In the genomic region with DNA sequence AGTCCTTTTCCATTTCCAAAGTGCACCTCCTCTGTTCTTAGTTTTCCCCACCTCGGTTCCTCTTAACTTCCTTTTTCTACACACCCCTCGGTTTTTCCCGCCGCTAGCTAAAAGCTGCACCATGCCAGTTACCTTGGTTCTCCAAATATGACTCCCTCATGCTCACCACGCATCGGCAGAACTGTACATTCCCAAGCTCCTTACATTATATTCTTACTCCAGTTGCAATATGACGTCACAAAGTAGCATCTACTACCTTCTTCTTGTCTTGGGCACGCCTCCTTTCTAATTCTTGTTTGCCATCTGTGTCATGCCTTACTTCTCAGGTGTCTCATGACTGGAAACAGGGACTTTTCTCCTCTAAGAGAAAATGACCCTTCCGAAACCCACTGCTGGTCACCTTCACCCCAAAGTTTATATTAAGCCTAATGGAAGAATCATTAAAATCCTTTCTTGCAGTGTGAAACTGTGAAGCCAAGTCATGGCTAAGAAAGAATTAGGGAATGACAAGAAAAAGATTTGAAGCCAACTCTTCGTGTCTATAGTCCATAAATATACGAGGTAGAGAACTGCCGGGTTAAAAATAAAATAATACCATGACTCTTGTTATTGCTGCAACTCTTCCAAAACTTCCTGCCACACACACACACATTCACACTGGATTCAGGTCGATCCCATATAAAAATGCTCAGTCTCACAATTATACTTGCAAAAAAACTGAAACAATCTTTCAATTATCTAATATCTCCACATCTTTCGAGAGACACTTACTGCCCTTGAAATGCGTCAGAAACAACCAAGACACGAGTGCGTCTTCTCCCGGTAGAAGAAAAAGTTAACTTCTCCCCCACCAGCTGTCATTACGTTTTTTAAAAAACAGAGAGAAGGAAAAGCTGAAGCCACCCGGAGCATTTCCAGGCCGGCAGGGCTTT, we compare ENCODE assay signal across 8 cellular contexts.
DNase-seq lines count a peak whose midpoint lies in the region; ATAC-seq, FAIRE-seq and TF ChIP-seq lines count a peak whose summit lies in the region.

No MANE protein-coding gene starts in this region.

- H3K4me3 ChIP-seq in AG09309 (ENCODE audit: control insufficient read depth, low read depth, low read length) (peak overlapping the region; percentile 61), HEK293 (ENCODE audit: low read depth, low read length) (peak overlapping the region; percentile 87), iPS-11a (ENCODE audit: low read depth, low read length) (peak overlapping the region; percentile 83)

- H3K4me1 Mint-ChIP-seq in stimulated activated naive B cell treated with anti-CD40 and anti-IgM and Interleukin-4, amounts not matched to agents 10 μg/mL and 1 μg/mL and 100 μg/mL, for 72 hours, result peaks cover 11 to 14% of the 10 kb centered on the region in 2 donors

- peak overlapping the region; percentile 81 to 85 for H3K4me3 Mint-ChIP-seq in stimulated activated naive B cell treated with anti-CD40 and anti-IgM and Interleukin-4, amounts not matched to agents 10 μg/mL and 1 μg/mL and 100 μg/mL, for 72 hours

- H3K9me3 Mint-ChIP-seq in stimulated activated naive B cell treated with anti-CD40 and anti-IgM and Interleukin-4, amounts not matched to agents 10 μg/mL and 1 μg/mL and 100 μg/mL, for 72 hours, result no peaks in the 10 kb centered on the region

- H3K27me3 Mint-ChIP-seq in stimulated activated naive B cell treated with anti-CD40 and anti-IgM and Interleukin-4, amounts not matched to agents 10 μg/mL and 1 μg/mL and 100 μg/mL, for 72 hours, result no peaks in the 10 kb centered on the region

- H3K27ac Mint-ChIP-seq in stimulated activated naive B cell treated with anti-CD40 and anti-IgM and Interleukin-4, amounts not matched to agents 10 μg/mL and 1 μg/mL and 100 μg/mL, for 72 hours, result peak overlapping the region; percentile 21

- CTCF ChIA-PET in HEK293 (lab: Yijun Ruan, JAX), result interaction anchor here (0.7 kb wide), 1 partner anchor 149 kb away, joined by 3 read pairs; no protein-coding TSS in a partner anchor

- ATAC-seq in stimulated activated naive B cell treated with anti-CD40 and anti-IgM and Interleukin-4, amounts not matched to agents 10 μg/mL and 1 μg/mL and 100 μg/mL, for 72 hours (replicated peaks), result no peak
- no peak for ATAC-seq in GM18519 (IDR thresholded peaks at IDR 0.05; ENCODE audit: low FRiP score, unreplicated experiment)

- H3K36me3 ChIP-seq in HEK293 (ENCODE audit: control insufficient read depth in 2 of 2, insufficient read depth in 1 of 2, low read length in 2 of 2), result no peaks in the 10 kb centered on the region

- TF ChIP-seq CTCF in AG09309 (IDR thresholded peaks at IDR 0.05; ENCODE audit: control insufficient read depth, insufficient read depth, low read depth, low read length, missing control alignments) (no peak), HEK293 (tag by site-specific recombination; IDR thresholded peaks at IDR 0.05) (no peak), D721Med (IDR thresholded peaks at IDR 0.05; ENCODE audit: insufficient read depth, missing control alignments) (no peak)

- DNase-seq in AG09309 (ENCODE audit: low read depth) (no peak), glomerular visceral epithelial cell (ENCODE audit: extremely low spot score) (no peak), D721Med (ENCODE audit: insufficient read length, low spot score) (no peak)
- DNase-seq in activated CD8-positive, alpha-beta memory T cell treated with anti-CD3 and anti-CD28 coated beads, Interleukin-2, amount 50 U/mL, for 48 hours, result peak; percentile 50
- DNase-seq in stimulated activated naive B cell treated with anti-CD40 and anti-IgM and Interleukin-4, amounts not matched to agents 10 μg/mL and 1 μg/mL and 100 μg/mL, for 72 hours, result no peak

- H3K9me3 ChIP-seq in HEK293 (ENCODE audit: control insufficient read depth, insufficient read depth, low read depth, low read length), result no peaks in the 10 kb centered on the region

- no peak for FAIRE-seq in D721Med (lab: Jason Lieb, UNC)

- POLR2A ChIA-PET in HEK293 (lab: Yijun Ruan, JAX), result interaction anchor here (1.1 kb wide), 1 partner anchor 36 kb away, joined by 3 read pairs; no protein-coding TSS in a partner anchor

- H3K36me3 Mint-ChIP-seq in stimulated activated naive B cell treated with anti-CD40 and anti-IgM and Interleukin-4, amounts not matched to agents 10 μg/mL and 1 μg/mL and 100 μg/mL, for 72 hours, result peaks cover 0 to 3% of the 10 kb centered on the region in 2 donors

- no peak overlapping the region for H3K27ac ChIP-seq in HEK293 (ENCODE audit: extremely low read depth, low read depth, low read length)

- H3K4me1 ChIP-seq in HEK293 (ENCODE audit: control insufficient read depth, insufficient read depth, low read length), result no peaks in the 10 kb centered on the region

TF ChIP-seq in HEK293, 187 proteins besides CTCF, POLR2A, EP300 and RAD21 (continues in another document):
- TF ChIP-seq, protein P1, sequence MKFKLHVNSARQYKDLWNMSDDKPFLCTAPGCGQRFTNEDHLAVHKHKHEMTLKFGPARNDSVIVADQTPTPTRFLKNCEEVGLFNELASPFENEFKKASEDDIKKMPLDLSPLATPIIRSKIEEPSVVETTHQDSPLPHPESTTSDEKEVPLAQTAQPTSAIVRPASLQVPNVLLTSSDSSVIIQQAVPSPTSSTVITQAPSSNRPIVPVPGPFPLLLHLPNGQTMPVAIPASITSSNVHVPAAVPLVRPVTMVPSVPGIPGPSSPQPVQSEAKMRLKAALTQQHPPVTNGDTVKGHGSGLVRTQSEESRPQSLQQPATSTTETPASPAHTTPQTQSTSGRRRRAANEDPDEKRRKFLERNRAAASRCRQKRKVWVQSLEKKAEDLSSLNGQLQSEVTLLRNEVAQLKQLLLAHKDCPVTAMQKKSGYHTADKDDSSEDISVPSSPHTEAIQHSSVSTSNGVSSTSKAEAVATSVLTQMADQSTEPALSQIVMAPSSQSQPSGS (tag by site-specific recombination; IDR thresholded peaks at IDR 0.05; ENCODE audit: low read depth), result peak; percentile 90
- TF ChIP-seq SP3 (tag by site-specific recombination; IDR thresholded peaks at IDR 0.05) (no peak), ZBTB21 (tag by site-specific recombination; IDR thresholded peaks at IDR 0.05) (peak; percentile 51; the same call in 1 of the 2 replicates), GLIS1 (tag by site-specific recombination; IDR thresholded peaks at IDR 0.05) (no peak), ZNF639 (tag by site-specific recombination; IDR thresholded peaks at IDR 0.05) (no peak), ZNF530 (tag by site-specific recombination; IDR thresholded peaks at IDR 0.05; ENCODE audit: low read depth) (no peak), ZNF211 (tag by site-specific recombination; IDR thresholded peaks at IDR 0.05; ENCODE audit: low read depth) (no peak), ZNF521 (tag by site-specific recombination; IDR thresholded peaks at IDR 0.05) (no peak), KLF9 (tag by site-specific recombination; IDR thresholded peaks at IDR 0.05; ENCODE audit: low read depth) (0 out of 2 replicates have a peak, but pooled peaks have one; percentile 30), ZBTB49 (tag by site-specific recombination; IDR thresholded peaks at IDR 0.05; ENCODE audit: low read depth) (no peak), ZNF629 (tag by site-specific recombination; IDR thresholded peaks at IDR 0.05) (peak; percentile 81)
- TF ChIP-seq, protein P2, sequence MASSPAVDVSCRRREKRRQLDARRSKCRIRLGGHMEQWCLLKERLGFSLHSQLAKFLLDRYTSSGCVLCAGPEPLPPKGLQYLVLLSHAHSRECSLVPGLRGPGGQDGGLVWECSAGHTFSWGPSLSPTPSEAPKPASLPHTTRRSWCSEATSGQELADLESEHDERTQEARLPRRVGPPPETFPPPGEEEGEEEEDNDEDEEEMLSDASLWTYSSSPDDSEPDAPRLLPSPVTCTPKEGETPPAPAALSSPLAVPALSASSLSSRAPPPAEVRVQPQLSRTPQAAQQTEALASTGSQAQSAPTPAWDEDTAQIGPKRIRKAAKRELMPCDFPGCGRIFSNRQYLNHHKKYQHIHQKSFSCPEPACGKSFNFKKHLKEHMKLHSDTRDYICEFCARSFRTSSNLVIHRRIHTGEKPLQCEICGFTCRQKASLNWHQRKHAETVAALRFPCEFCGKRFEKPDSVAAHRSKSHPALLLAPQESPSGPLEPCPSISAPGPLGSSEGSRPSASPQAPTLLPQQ (tag by site-specific recombination; IDR thresholded peaks at IDR 0.05), result no peak
